In genomic region chr17:32444301-32445074, GRCh38 we compare ENCODE assay signal across 1 cellular context.
TF ChIP-seq lines count a peak whose summit lies in the region.

TSS of gene PSMD11 (plus strand) at chr17:32444510. CDS start at chr17:32444524, 14 bp downstream.

TF ChIP-seq in GM12878, 131 proteins besides CTCF, POLR2A, EP300 and RAD21 (continued from another document and continues in another):
- TF ChIP-seq, protein P1, sequence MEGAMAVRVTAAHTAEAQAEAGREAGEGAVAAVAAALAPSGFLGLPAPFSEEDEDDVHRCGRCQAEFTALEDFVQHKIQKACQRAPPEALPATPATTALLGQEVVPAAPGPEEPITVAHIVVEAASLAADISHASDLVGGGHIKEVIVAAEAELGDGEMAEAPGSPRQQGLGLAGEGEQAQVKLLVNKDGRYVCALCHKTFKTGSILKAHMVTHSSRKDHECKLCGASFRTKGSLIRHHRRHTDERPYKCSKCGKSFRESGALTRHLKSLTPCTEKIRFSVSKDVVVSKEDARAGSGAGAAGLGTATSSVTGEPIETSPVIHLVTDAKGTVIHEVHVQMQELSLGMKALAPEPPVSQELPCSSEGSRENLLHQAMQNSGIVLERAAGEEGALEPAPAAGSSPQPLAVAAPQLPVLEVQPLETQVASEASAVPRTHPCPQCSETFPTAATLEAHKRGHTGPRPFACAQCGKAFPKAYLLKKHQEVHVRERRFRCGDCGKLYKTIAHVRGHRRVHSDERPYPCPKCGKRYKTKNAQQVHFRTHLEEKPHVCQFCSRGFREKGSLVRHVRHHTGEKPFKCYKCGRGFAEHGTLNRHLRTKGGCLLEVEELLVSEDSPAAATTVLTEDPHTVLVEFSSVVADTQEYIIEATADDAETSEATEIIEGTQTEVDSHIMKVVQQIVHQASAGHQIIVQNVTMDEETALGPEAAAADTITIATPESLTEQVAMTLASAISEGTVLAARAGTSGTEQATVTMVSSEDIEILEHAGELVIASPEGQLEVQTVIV (IDR thresholded peaks at IDR 0.05; ENCODE audit: borderline replicate concordance, partially characterized antibody) = no peak
- peak; percentile 69; the same call in 1 of the 2 replicates for TF ChIP-seq RB1 (IDR thresholded peaks at IDR 0.05; ENCODE audit: borderline replicate concordance)
- TF ChIP-seq GABPA (IDR thresholded peaks at IDR 0.05; ENCODE audit: low read depth) = peak; percentile 99
- TF ChIP-seq ATF2 (IDR thresholded peaks at IDR 0.05; ENCODE audit: low read length) = no peak
- TF ChIP-seq ZZZ3 (IDR thresholded peaks at IDR 0.05; ENCODE audit: control insufficient read depth, insufficient read length, low read depth) = no peak
- TF ChIP-seq SPI1 (IDR thresholded peaks at IDR 0.05; ENCODE audit: borderline replicate concordance, insufficient read depth, low read depth, low read length) = no peak
- no peak for TF ChIP-seq STAT3 (IDR thresholded peaks at IDR 0.05; ENCODE audit: low read depth, low read length)
- no peak for TF ChIP-seq BCL11A (IDR thresholded peaks at IDR 0.05; ENCODE audit: low read depth, low read length)
- TF ChIP-seq STAT1 (conservative IDR thresholded peaks at IDR 0.05) = peak; percentile 49; the same call in 1 of the 2 replicates
- no peak for TF ChIP-seq CBFB (IDR thresholded peaks at IDR 0.05; ENCODE audit: low read depth)
- no peak for TF ChIP-seq MTA3 (IDR thresholded peaks at IDR 0.05; ENCODE audit: borderline replicate concordance, low read length)
- TF ChIP-seq ZNF592 (IDR thresholded peaks at IDR 0.05) = 0 out of 2 replicates have a peak, but pooled peaks have one; percentile 66
- no peak for TF ChIP-seq IRF5 (IDR thresholded peaks at IDR 0.05; ENCODE audit: borderline replicate concordance)
- TF ChIP-seq SUPT20H (IDR thresholded peaks at IDR 0.05; ENCODE audit: borderline replicate concordance, control insufficient read depth, low read depth, low read length) = no peak
- TF ChIP-seq, protein P2, sequence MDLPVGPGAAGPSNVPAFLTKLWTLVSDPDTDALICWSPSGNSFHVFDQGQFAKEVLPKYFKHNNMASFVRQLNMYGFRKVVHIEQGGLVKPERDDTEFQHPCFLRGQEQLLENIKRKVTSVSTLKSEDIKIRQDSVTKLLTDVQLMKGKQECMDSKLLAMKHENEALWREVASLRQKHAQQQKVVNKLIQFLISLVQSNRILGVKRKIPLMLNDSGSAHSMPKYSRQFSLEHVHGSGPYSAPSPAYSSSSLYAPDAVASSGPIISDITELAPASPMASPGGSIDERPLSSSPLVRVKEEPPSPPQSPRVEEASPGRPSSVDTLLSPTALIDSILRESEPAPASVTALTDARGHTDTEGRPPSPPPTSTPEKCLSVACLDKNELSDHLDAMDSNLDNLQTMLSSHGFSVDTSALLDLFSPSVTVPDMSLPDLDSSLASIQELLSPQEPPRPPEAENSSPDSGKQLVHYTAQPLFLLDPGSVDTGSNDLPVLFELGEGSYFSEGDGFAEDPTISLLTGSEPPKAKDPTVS (IDR thresholded peaks at IDR 0.05; ENCODE audit: low read depth, low read length) = peak; percentile 56; the same call in 1 of the 2 replicates
- peak; percentile 76 for TF ChIP-seq LARP7 (IDR thresholded peaks at IDR 0.05)
- TF ChIP-seq, protein P3, sequence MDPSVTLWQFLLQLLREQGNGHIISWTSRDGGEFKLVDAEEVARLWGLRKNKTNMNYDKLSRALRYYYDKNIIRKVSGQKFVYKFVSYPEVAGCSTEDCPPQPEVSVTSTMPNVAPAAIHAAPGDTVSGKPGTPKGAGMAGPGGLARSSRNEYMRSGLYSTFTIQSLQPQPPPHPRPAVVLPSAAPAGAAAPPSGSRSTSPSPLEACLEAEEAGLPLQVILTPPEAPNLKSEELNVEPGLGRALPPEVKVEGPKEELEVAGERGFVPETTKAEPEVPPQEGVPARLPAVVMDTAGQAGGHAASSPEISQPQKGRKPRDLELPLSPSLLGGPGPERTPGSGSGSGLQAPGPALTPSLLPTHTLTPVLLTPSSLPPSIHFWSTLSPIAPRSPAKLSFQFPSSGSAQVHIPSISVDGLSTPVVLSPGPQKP (IDR thresholded peaks at IDR 0.05; ENCODE audit: low read depth, low read length) = peak; percentile 48; the same call in 1 of the 2 replicates
- 0 out of 2 replicates have a peak, but pooled peaks have one; percentile 12 for TF ChIP-seq ATF7 (IDR thresholded peaks at IDR 0.05; ENCODE audit: low read depth)
- TF ChIP-seq FOXM1 (IDR thresholded peaks at IDR 0.05; ENCODE audit: low read depth, low read length) = no peak
- peak; percentile 84 for TF ChIP-seq SMARCA5 (IDR thresholded peaks at IDR 0.05)
- TF ChIP-seq TAF1 (IDR thresholded peaks at IDR 0.05; ENCODE audit: borderline replicate concordance, low read depth, low read length) = peak; percentile 92
- TF ChIP-seq, protein P4, sequence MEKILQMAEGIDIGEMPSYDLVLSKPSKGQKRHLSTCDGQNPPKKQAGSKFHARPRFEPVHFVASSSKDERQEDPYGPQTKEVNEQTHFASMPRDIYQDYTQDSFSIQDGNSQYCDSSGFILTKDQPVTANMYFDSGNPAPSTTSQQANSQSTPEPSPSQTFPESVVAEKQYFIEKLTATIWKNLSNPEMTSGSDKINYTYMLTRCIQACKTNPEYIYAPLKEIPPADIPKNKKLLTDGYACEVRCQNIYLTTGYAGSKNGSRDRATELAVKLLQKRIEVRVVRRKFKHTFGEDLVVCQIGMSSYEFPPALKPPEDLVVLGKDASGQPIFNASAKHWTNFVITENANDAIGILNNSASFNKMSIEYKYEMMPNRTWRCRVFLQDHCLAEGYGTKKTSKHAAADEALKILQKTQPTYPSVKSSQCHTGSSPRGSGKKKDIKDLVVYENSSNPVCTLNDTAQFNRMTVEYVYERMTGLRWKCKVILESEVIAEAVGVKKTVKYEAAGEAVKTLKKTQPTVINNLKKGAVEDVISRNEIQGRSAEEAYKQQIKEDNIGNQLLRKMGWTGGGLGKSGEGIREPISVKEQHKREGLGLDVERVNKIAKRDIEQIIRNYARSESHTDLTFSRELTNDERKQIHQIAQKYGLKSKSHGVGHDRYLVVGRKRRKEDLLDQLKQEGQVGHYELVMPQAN (conservative IDR thresholded peaks at IDR 0.05) = 0 out of 2 replicates have a peak, but pooled peaks have one; percentile 48
- peak; percentile 100 for TF ChIP-seq HCFC1 (IDR thresholded peaks at IDR 0.05; ENCODE audit: low read length)
- TF ChIP-seq WRNIP1 (IDR thresholded peaks at IDR 0.05; ENCODE audit: borderline replicate concordance, low read depth, low read length) = no peak
- no peak for TF ChIP-seq ZBED1 (IDR thresholded peaks at IDR 0.05; ENCODE audit: borderline replicate concordance)
- TF ChIP-seq, protein P5, sequence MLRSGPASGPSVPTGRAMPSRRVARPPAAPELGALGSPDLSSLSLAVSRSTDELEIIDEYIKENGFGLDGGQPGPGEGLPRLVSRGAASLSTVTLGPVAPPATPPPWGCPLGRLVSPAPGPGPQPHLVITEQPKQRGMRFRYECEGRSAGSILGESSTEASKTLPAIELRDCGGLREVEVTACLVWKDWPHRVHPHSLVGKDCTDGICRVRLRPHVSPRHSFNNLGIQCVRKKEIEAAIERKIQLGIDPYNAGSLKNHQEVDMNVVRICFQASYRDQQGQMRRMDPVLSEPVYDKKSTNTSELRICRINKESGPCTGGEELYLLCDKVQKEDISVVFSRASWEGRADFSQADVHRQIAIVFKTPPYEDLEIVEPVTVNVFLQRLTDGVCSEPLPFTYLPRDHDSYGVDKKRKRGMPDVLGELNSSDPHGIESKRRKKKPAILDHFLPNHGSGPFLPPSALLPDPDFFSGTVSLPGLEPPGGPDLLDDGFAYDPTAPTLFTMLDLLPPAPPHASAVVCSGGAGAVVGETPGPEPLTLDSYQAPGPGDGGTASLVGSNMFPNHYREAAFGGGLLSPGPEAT (IDR thresholded peaks at IDR 0.05; ENCODE audit: low read depth) = peak; percentile 79
- TF ChIP-seq IKZF2 (IDR thresholded peaks at IDR 0.05) = no peak
- TF ChIP-seq ZNF24 (IDR thresholded peaks at IDR 0.05) = 0 out of 2 replicates have a peak, but pooled peaks have one; percentile 26
- TF ChIP-seq NFIC (IDR thresholded peaks at IDR 0.05; ENCODE audit: low read depth, low read length) = no peak
- TF ChIP-seq, protein P6, sequence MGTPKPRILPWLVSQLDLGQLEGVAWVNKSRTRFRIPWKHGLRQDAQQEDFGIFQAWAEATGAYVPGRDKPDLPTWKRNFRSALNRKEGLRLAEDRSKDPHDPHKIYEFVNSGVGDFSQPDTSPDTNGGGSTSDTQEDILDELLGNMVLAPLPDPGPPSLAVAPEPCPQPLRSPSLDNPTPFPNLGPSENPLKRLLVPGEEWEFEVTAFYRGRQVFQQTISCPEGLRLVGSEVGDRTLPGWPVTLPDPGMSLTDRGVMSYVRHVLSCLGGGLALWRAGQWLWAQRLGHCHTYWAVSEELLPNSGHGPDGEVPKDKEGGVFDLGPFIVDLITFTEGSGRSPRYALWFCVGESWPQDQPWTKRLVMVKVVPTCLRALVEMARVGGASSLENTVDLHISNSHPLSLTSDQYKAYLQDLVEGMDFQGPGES (IDR thresholded peaks at IDR 0.05) = no peak
- TF ChIP-seq JUNB (IDR thresholded peaks at IDR 0.05) = no peak
- TF ChIP-seq PAX8 (IDR thresholded peaks at IDR 0.05) = no peak
- TF ChIP-seq E2F4 (IDR thresholded peaks at IDR 0.05; ENCODE audit: low read depth, low read length) = 0 out of 2 replicates have a peak, but pooled peaks have one; percentile 56
- no peak for TF ChIP-seq JUND (IDR thresholded peaks at IDR 0.05; ENCODE audit: low read depth, low read length)
- peak; percentile 60 for TF ChIP-seq PKNOX1 (IDR thresholded peaks at IDR 0.05)
